In genomic region chrX:129516402-129516801, GRCh38 we compare ENCODE assay signal across 26 cellular contexts. TPM values are rescaled to one million over a fixed set of nuclear protein-coding genes. Genes with fewer than 3 reads are reported as not detected.
A peak's percentile ranks its signal among the peaks of the same experiment; 100 is the strongest.
DNase-seq lines count a peak whose midpoint lies in the region; ATAC-seq, FAIRE-seq and TF ChIP-seq lines count a peak whose summit lies in the region.
"Had no signal": no experiment of that assay in that cellular context is flagged by ENCODE, and none has a peak within 500 bp of the region (broad histone marks: within the 10 kb centered on the region; RNA-seq: fewer than 3 reads in every experiment).

No MANE protein-coding gene starts in this region.

- POLR2A ChIA-PET in HepG2 (lab: Yijun Ruan, JAX) = no interaction called here
- POLR2A ChIA-PET in K562 (lab: Yijun Ruan, JAX) = no interaction called here

- in situ Hi-C loops in HepG2 (cut with HindIII; ENCODE audit: extremely low pct_ligation_motif_present, low pct_unique_long_range_greater_than_20kb) = no loop called here
- in situ Hi-C loops in K562 (cut with MboI) = no loop called here

- H2AFZ ChIP-seq in HepG2 (ENCODE audit: low read length) (no peak overlapping the region), OCI-LY3 (ENCODE audit: low read depth, low read length) (0 out of 2 replicates have a peak overlapping the region, but pooled peaks have one; percentile 25), K562 (ENCODE audit: low read depth, low read length) (no peak overlapping the region)
- H2AFZ ChIP-seq: GM23248 had no signal

- CTCF ChIA-PET in HepG2 (lab: Yijun Ruan, JAX; ENCODE audit: low intra/inter-chr PET ratio, low total read pairs) (no interaction called here), K562 (lab: Yijun Ruan, JAX; ENCODE audit: low intra/inter-chr PET ratio) (no interaction called here)

- H3K9ac ChIP-seq in HepG2 (ENCODE audit: insufficient read depth, low read depth, low read length) = no peak overlapping the region
- H3K9ac ChIP-seq in OCI-LY3 (ENCODE audit: low read length) = no peak overlapping the region
- H3K9ac ChIP-seq in K562 (ENCODE audit: insufficient read depth in 1 of 2, low read depth in 2 of 2, low read length in 2 of 2) = no peak overlapping the region
- H3K9ac ChIP-seq: BLaER1 treated with 17β-estradiol and CSF1 and Interleukin-3, amounts not matched to agents 10 nM and 100 nM; GM23248 had no signal

- ATAC-seq in HepG2 = no peak
- no peak for ATAC-seq in right lobe of liver
- no peak for ATAC-seq in K562
- ATAC-seq in stimulated activated memory B cell treated with anti-CD40 and anti-IgM and Interleukin-4, amounts not matched to agents 10 μg/mL and 1 μg/mL and 100 μg/mL, for 72 hours = no peak
- ATAC-seq in HG02884 (IDR thresholded peaks at IDR 0.05; ENCODE audit: unreplicated experiment) = no peak
- ATAC-seq: HCT116 had no signal

- TF ChIP-seq EP300 in HepG2 (IDR thresholded peaks at IDR 0.05; ENCODE audit: low read depth in 2 of 2, low read length in 2 of 2) (no peak), HepG2 (CRISPR knock-in tag; IDR thresholded peaks at IDR 0.05; ENCODE audit: borderline replicate concordance) (no peak), K562 (IDR thresholded peaks at IDR 0.05; ENCODE audit: low read length) (no peak)

- H3K27me3 Mint-ChIP-seq in stimulated activated memory B cell treated with anti-CD40 and anti-IgM and Interleukin-4, amounts not matched to agents 10 μg/mL and 1 μg/mL and 100 μg/mL, for 72 hours = peaks cover 11% of the 10 kb centered on the region

- H3K27ac Mint-ChIP-seq in stimulated activated memory B cell treated with anti-CD40 and anti-IgM and Interleukin-4, amounts not matched to agents 10 μg/mL and 1 μg/mL and 100 μg/mL, for 72 hours = no peak overlapping the region
- H3K27ac Mint-ChIP-seq: CD14-positive monocyte; CD4-positive, alpha-beta T cell; CD8-positive, alpha-beta memory T cell; HFFc6 had no signal

- TF ChIP-seq RAD21 in HepG2 (CRISPR knock-in tag; IDR thresholded peaks at IDR 0.05) (no peak), K562 (CRISPR knock-in tag; conservative IDR thresholded peaks at IDR 0.05 in 1 of 2, IDR thresholded peaks at IDR 0.05 in 1 of 2) (no peak)

- H3K27me3 ChIP-seq in HepG2 (ENCODE audit: control insufficient read depth in 1 of 2, insufficient read depth in 2 of 2, low read length in 2 of 2) = no peaks in the 10 kb centered on the region
- H3K27me3 ChIP-seq in right lobe of liver = no peaks in the 10 kb centered on the region
- no peaks in the 10 kb centered on the region for H3K27me3 ChIP-seq in OCI-LY3 (ENCODE audit: low read depth, low read length)
- H3K27me3 ChIP-seq in K562 (ENCODE audit: control insufficient read depth in 2 of 2, insufficient read depth in 2 of 2, low read length in 2 of 2) = no peaks in the 10 kb centered on the region
- H3K27me3 ChIP-seq: BE2C had no signal

- H3K9me1 ChIP-seq in K562 (ENCODE audit: control insufficient read depth, insufficient read depth, low read length) = no peaks in the 10 kb centered on the region

- H4K20me1 ChIP-seq in HepG2 (ENCODE audit: insufficient read depth, low read length) (peaks cover 38% of the 10 kb centered on the region), OCI-LY3 (ENCODE audit: insufficient read depth, low read length) (no peaks in the 10 kb centered on the region), K562 (replicated peaks; ENCODE audit: control insufficient read depth, insufficient read depth, low read length) (no peaks in the 10 kb centered on the region)
- H4K20me1 ChIP-seq: BLaER1 treated with 17β-estradiol and CSF1 and Interleukin-3, amounts not matched to agents 10 nM and 100 nM had no signal

- H3K27ac ChIP-seq in HepG2 (ENCODE audit: extremely low read length, insufficient read depth, low read length) (no peak overlapping the region), right lobe of liver (no peak overlapping the region), OCI-LY3 (ENCODE audit: low read length) (no peak overlapping the region), K562 (ENCODE audit: extremely low read depth, low read depth, low read length) (no peak overlapping the region)
- H3K27ac ChIP-seq: 22Rv1; BLaER1 treated with 17β-estradiol and CSF1 and Interleukin-3, amounts not matched to agents 10 nM and 100 nM; GM23248 had no signal

- peaks cover 0 to 22% of the 10 kb centered on the region in 2 experiments; a peak in 1 of 5 replicates for H3K36me3 ChIP-seq in HepG2 (replicated peaks in 1 of 2; ENCODE audit: control insufficient read depth in 1 of 2, insufficient read depth in 2 of 2, low read length in 2 of 2)
- H3K36me3 ChIP-seq in right lobe of liver = no peaks in the 10 kb centered on the region
- no peaks in the 10 kb centered on the region for H3K36me3 ChIP-seq in OCI-LY3 (replicated peaks; ENCODE audit: low read depth, low read length)
- no peaks in the 10 kb centered on the region for H3K36me3 ChIP-seq in K562 (ENCODE audit: control insufficient read depth, insufficient read depth, low read length)
- H3K36me3 ChIP-seq: BE2C; BLaER1 treated with 17β-estradiol and CSF1 and Interleukin-3, amounts not matched to agents 10 nM and 100 nM had no signal

- H3K4me3 ChIP-seq in HepG2 (replicated peaks in 1 of 3; ENCODE audit: insufficient read depth in 1 of 3, low read depth in 2 of 3, low read length in 3 of 3) = no peak overlapping the region
- H3K4me3 ChIP-seq in right lobe of liver = no peak overlapping the region
- peak overlapping the region; percentile 41; the same call in 1 of the 2 replicates for H3K4me3 ChIP-seq in OCI-LY3 (ENCODE audit: low read length)
- H3K4me3 ChIP-seq in K562 = no peak overlapping the region
- H3K4me3 ChIP-seq: BLaER1 treated with 17β-estradiol and CSF1 and Interleukin-3, amounts not matched to agents 10 nM and 100 nM; GM23248 had no signal

- intact Hi-C loops in HepG2 (cut with micrococcal nuclease; ENCODE audit: unreplicated experiment) (no loop called here), right lobe of liver (cut with DNase I) (no loop called here), K562 (cut with micrococcal nuclease) (no loop called here)

- no peak for TF ChIP-seq POLR2A in HepG2 (IDR thresholded peaks at IDR 0.05; ENCODE audit: insufficient read depth in 1 of 2, low read depth in 2 of 2, low read length in 2 of 2)
- TF ChIP-seq POLR2A in right lobe of liver (IDR thresholded peaks at IDR 0.05) = no peak
- no peak for TF ChIP-seq POLR2A in K562 (conservative IDR thresholded peaks at IDR 0.05)

- DNase-seq in HepG2 (ENCODE audit: low spot score) (no peak), right lobe of liver (no peak), K562 (ENCODE audit: extremely low read depth in 1 of 4, low spot score in 3 of 4) (peak in 1 of 4 experiments; percentile 7), activated T-cell treated with anti-CD3 and anti-CD28 coated beads for 4 hours (no peak)
- no peak for DNase-seq in activated CD4-positive, alpha-beta T cell treated with anti-CD3 and anti-CD28 coated beads, Interleukin-2, amount 50 U/mL, for 48 hours
- DNase-seq: ACHN; AML-193; BE2C; CD4-positive, alpha-beta T cell; CD8-positive, alpha-beta memory T cell; DMS53; DMS79 treated with DMSO at 0.1 percent for 48 hours; GF-D8; GM23248; H7; HFFc6 had no signal

- H3K79me2 ChIP-seq in HepG2 (ENCODE audit: insufficient read depth, low read length) (peaks cover 63% of the 10 kb centered on the region), OCI-LY3 (ENCODE audit: low read length) (no peaks in the 10 kb centered on the region), K562 (ENCODE audit: control insufficient read depth, insufficient read depth, low read length) (no peaks in the 10 kb centered on the region)

- BruUV-seq in HepG2 (replicated peaks; lab: Mats Ljungman, UMichigan) = no TSS peak
- no TSS peak for BruUV-seq in K562 (replicated peaks; lab: Mats Ljungman, UMichigan)

- H3K4me1 ChIP-seq in HepG2 (ENCODE audit: insufficient read depth, low read length) = peaks cover 49% of the 10 kb centered on the region
- no peaks in the 10 kb centered on the region for H3K4me1 ChIP-seq in right lobe of liver
- H3K4me1 ChIP-seq in OCI-LY3 (ENCODE audit: low read length) = peaks cover 15% of the 10 kb centered on the region
- no peaks in the 10 kb centered on the region for H3K4me1 ChIP-seq in K562 (replicated peaks in 1 of 2; ENCODE audit: control insufficient read depth in 2 of 2, insufficient read depth in 2 of 2, low read length in 2 of 2)
- H3K4me1 ChIP-seq: BE2C; BLaER1 treated with 17β-estradiol and CSF1 and Interleukin-3, amounts not matched to agents 10 nM and 100 nM had no signal

- H3K4me2 ChIP-seq in HepG2 (ENCODE audit: low read depth, low read length) = no peak overlapping the region
- peak overlapping the region; percentile 56 for H3K4me2 ChIP-seq in OCI-LY3 (ENCODE audit: low read length)
- H3K4me2 ChIP-seq in K562 (ENCODE audit: insufficient read depth, low read length) = no peak overlapping the region
- H3K4me2 ChIP-seq: BLaER1 treated with 17β-estradiol and CSF1 and Interleukin-3, amounts not matched to agents 10 nM and 100 nM had no signal

- no peaks in the 10 kb centered on the region for H3K9me3 Mint-ChIP-seq in stimulated activated memory B cell treated with anti-CD40 and anti-IgM and Interleukin-4, amounts not matched to agents 10 μg/mL and 1 μg/mL and 100 μg/mL, for 72 hours
- H3K9me3 Mint-ChIP-seq: CD14-positive monocyte; CD4-positive, alpha-beta T cell; HFFc6 had no signal

- H3K4me3 Mint-ChIP-seq in stimulated activated memory B cell treated with anti-CD40 and anti-IgM and Interleukin-4, amounts not matched to agents 10 μg/mL and 1 μg/mL and 100 μg/mL, for 72 hours = no peak overlapping the region
- H3K4me3 Mint-ChIP-seq: CD14-positive monocyte; CD4-positive, alpha-beta T cell; CD8-positive, alpha-beta memory T cell; HFFc6 had no signal

- H3K4me1 Mint-ChIP-seq in stimulated activated memory B cell treated with anti-CD40 and anti-IgM and Interleukin-4, amounts not matched to agents 10 μg/mL and 1 μg/mL and 100 μg/mL, for 72 hours = no peaks in the 10 kb centered on the region
- H3K4me1 Mint-ChIP-seq: CD14-positive monocyte; CD8-positive, alpha-beta memory T cell had no signal

- WGBS in HepG2 (ENCODE audit: low lambda C conversion rate) = 96% methylated on average over 3 of the region's 3 CpGs
- 62% methylated on average over 3 of the region's 3 CpGs for WGBS in right lobe of liver (ENCODE audit: insufficient coverage, low coverage, low lambda C conversion rate, missing lambda C conversion rate)
- WGBS in K562 (ENCODE audit: insufficient coverage, low coverage, missing lambda C conversion rate) = 3% methylated on average over 3 of the region's 3 CpGs

- no peaks in the 10 kb centered on the region for H3K36me3 Mint-ChIP-seq in stimulated activated memory B cell treated with anti-CD40 and anti-IgM and Interleukin-4, amounts not matched to agents 10 μg/mL and 1 μg/mL and 100 μg/mL, for 72 hours
- H3K36me3 Mint-ChIP-seq: CD14-positive monocyte; CD8-positive, alpha-beta memory T cell had no signal

- H3K9me3 ChIP-seq in HepG2 (ENCODE audit: low read length) (no peaks in the 10 kb centered on the region), right lobe of liver (no peaks in the 10 kb centered on the region), OCI-LY3 (ENCODE audit: insufficient read depth, low read length) (no peaks in the 10 kb centered on the region), K562 (replicated peaks; ENCODE audit: control insufficient read depth, insufficient read depth, low read depth, low read length) (no peaks in the 10 kb centered on the region)
- H3K9me3 ChIP-seq: BE2C; BLaER1 treated with 17β-estradiol and CSF1 and Interleukin-3, amounts not matched to agents 10 nM and 100 nM had no signal

- TF ChIP-seq CTCF in HepG2 (CRISPR knock-in tag; IDR thresholded peaks at IDR 0.05) = no peak
- no peak for TF ChIP-seq CTCF in right lobe of liver (IDR thresholded peaks at IDR 0.05)
- no peak for TF ChIP-seq CTCF in OCI-LY3 (IDR thresholded peaks at IDR 0.05; ENCODE audit: low read depth, low read length)
- TF ChIP-seq CTCF in K562 (IDR thresholded peaks at IDR 0.05 in 2 of 3, conservative IDR thresholded peaks at IDR 0.05 in 1 of 3; ENCODE audit: insufficient read depth in 2 of 3, low read depth in 1 of 3, low read length in 3 of 3) = no peak

- FAIRE-seq in HepG2 (lab: Jason Lieb, UNC) (no peak), K562 (lab: Jason Lieb, UNC) (no peak)
- FAIRE-seq: GM12892, GM19239, H1 had no signal

RNA-seq across cellular contexts. Expression of gene SMARCA1, which starts 6.9 kb away (rescaled TPM):
- total RNA-seq in HepG2 (2016; rRNA removed; fragmentation: Illumina TruSeq; extraction: Trizol) = 145 and 248 TPM in 2 replicates
- 12.6 and 15.0 TPM in 2 replicates for total RNA-seq in HepG2 (2016; cell fraction: cytosol; rRNA removed; fragmentation: Illumina TruSeq; extraction: Trizol; ENCODE audit: low read depth)
- 144 and 233 TPM in 2 replicates for total RNA-seq in HepG2 (2016; cell fraction: insoluble cytoplasmic fraction; rRNA removed; fragmentation: Illumina TruSeq; extraction: Trizol)
- 21.4 and 25.9 TPM in 2 replicates for total RNA-seq in HepG2 (2016; cell fraction: membrane; rRNA removed; fragmentation: Illumina TruSeq; extraction: Trizol)
- 136 and 140 TPM in 2 replicates for total RNA-seq in HepG2 (2016; cell fraction: nucleus; rRNA removed; fragmentation: Illumina TruSeq; extraction: Trizol)
- 78.9 and 97.7 TPM in 2 replicates for polyA plus RNA-seq in HepG2 (2011; rRNA removed)
- 33.7 and 57.7 TPM in 2 replicates for polyA plus RNA-seq in HepG2 (2011; cell fraction: cytosol; rRNA removed)
- 30.7 and 44.2 TPM in 2 replicates for polyA plus RNA-seq in HepG2 (2011; cell fraction: nucleus; rRNA removed)
- polyA plus RNA-seq in HepG2 (2012) = 138 and 188 TPM in 2 replicates
- 3.1 and 3.5 TPM in 2 replicates for polyA plus RNA-seq in HepG2 (2016; cell fraction: cytosol; fragmentation: Illumina TruSeq; extraction: Trizol; ENCODE audit: low read depth)
- polyA plus RNA-seq in HepG2 (2016; cell fraction: insoluble cytoplasmic fraction; fragmentation: Illumina TruSeq; extraction: Trizol; ENCODE audit: low read depth) = 192 and 195 TPM in 2 replicates
- 6.0 and 8.5 TPM in 2 replicates for polyA plus RNA-seq in HepG2 (2016; cell fraction: membrane; fragmentation: Illumina TruSeq; extraction: Trizol; ENCODE audit: low read depth)
- polyA plus RNA-seq in HepG2 (2016; cell fraction: nucleus; fragmentation: Illumina TruSeq; extraction: Trizol; ENCODE audit: insufficient read depth, low read depth) = 99.2 and 99.4 TPM in 2 replicates
- 0.23 and 33.5 TPM in 2 replicates for polyA minus RNA-seq in HepG2 (2011; rRNA and poly(A)+ RNA removed; ENCODE audit: low replicate concordance)
- 84.1 and 98.3 TPM in 2 replicates for polyA minus RNA-seq in HepG2 (2011; cell fraction: cytosol; rRNA and poly(A)+ RNA removed)
- polyA minus RNA-seq in HepG2 (2011; cell fraction: nucleus; rRNA and poly(A)+ RNA removed) = 189 and 221 TPM in 2 replicates
- total RNA-seq in right lobe of liver = 10 to 100 TPM; 24.1 to 40.5 (median 31.1) TPM
- total RNA-seq in K562 (2011; cell fraction: chromatin; rRNA removed; ENCODE audit: low replicate concordance) = 0.42 and 1.4 TPM in 2 replicates
- 0.13 and 0.17 TPM in 2 replicates for total RNA-seq in K562 (2011; cell fraction: nucleolus; rRNA removed)
- total RNA-seq in K562 (2011; cell fraction: nucleoplasm; rRNA removed) = 0.37 and 0.38 TPM in 2 replicates
- 1.1 and 1.7 TPM in 2 replicates for total RNA-seq in K562 (2014; rRNA removed)
- total RNA-seq in K562 (2014; rRNA removed; fragmentation: Illumina TruSeq; extraction: Trizol) = 2.0 and 2.6 TPM in 2 replicates
- total RNA-seq in K562 (2015; rRNA removed; fragmentation: Illumina TruSeq; extraction: Trizol) = 3.0 and 3.1 TPM in 2 replicates
- total RNA-seq in K562 (2021) = 1.7 TPM in 2 replicates
- polyA plus RNA-seq in K562 (2011; rRNA removed) = 0.68 and 2.9 TPM in 2 replicates
- polyA plus RNA-seq in K562 (2011; cell fraction: cytosol; rRNA removed) = 0.27 and 0.34 TPM in 2 replicates
- 0.25 and 0.48 TPM in 2 replicates for polyA plus RNA-seq in K562 (2011; cell fraction: nucleus; rRNA removed)
- 2.1 and 2.3 TPM in 2 replicates for polyA plus RNA-seq in K562 (2012)
- 1.8 and 2.4 TPM in 2 replicates for polyA plus RNA-seq in K562 (2014; fragmentation: Illumina TruSeq; extraction: Trizol)
- under 1 TPM; 0.42 to 0.52 TPM for polyA plus RNA-seq in K562 (2014; fragmentation: Nextera tagmentation; extraction: Ambion mirVana)
- 1.8 and 2.0 TPM in 2 replicates for polyA plus RNA-seq in K562 (2014; rRNA removed)
- polyA minus RNA-seq in K562 (2011; rRNA and poly(A)+ RNA removed) = 1.2 and 2.8 TPM in 2 replicates
- polyA minus RNA-seq in K562 (2011; cell fraction: cytosol; rRNA and poly(A)+ RNA removed) = 0.73 and 1.0 TPM in 2 replicates
- polyA minus RNA-seq in K562 (2011; cell fraction: nucleus; rRNA and poly(A)+ RNA removed) = 0.67 and 0.78 TPM in 2 replicates

RNA-seq across cellular contexts. Expression of gene OCRL, which starts 23.7 kb away (rescaled TPM):
- 13.4 and 16.1 TPM in 2 replicates for total RNA-seq in HepG2 (2016; rRNA removed; fragmentation: Illumina TruSeq; extraction: Trizol)
- 2.7 and 3.4 TPM in 2 replicates for total RNA-seq in HepG2 (2016; cell fraction: cytosol; rRNA removed; fragmentation: Illumina TruSeq; extraction: Trizol; ENCODE audit: low read depth)
- 14.1 and 15.6 TPM in 2 replicates for total RNA-seq in HepG2 (2016; cell fraction: insoluble cytoplasmic fraction; rRNA removed; fragmentation: Illumina TruSeq; extraction: Trizol)
- 8.0 and 8.8 TPM in 2 replicates for total RNA-seq in HepG2 (2016; cell fraction: membrane; rRNA removed; fragmentation: Illumina TruSeq; extraction: Trizol)
- total RNA-seq in HepG2 (2016; cell fraction: nucleus; rRNA removed; fragmentation: Illumina TruSeq; extraction: Trizol) = 17.0 and 20.4 TPM in 2 replicates
- polyA plus RNA-seq in HepG2 (2011; rRNA removed) = 27.9 and 32.0 TPM in 2 replicates
- 12.7 and 19.9 TPM in 2 replicates for polyA plus RNA-seq in HepG2 (2011; cell fraction: cytosol; rRNA removed)
- 43.7 and 49.4 TPM in 2 replicates for polyA plus RNA-seq in HepG2 (2011; cell fraction: nucleus; rRNA removed)
- polyA plus RNA-seq in HepG2 (2012) = 20.1 and 24.9 TPM in 2 replicates
- polyA plus RNA-seq in HepG2 (2016; cell fraction: cytosol; fragmentation: Illumina TruSeq; extraction: Trizol; ENCODE audit: low read depth) = 0.87 and 0.98 TPM in 2 replicates
- 16.7 and 17.4 TPM in 2 replicates for polyA plus RNA-seq in HepG2 (2016; cell fraction: insoluble cytoplasmic fraction; fragmentation: Illumina TruSeq; extraction: Trizol; ENCODE audit: low read depth)
- 4.2 and 4.4 TPM in 2 replicates for polyA plus RNA-seq in HepG2 (2016; cell fraction: membrane; fragmentation: Illumina TruSeq; extraction: Trizol; ENCODE audit: low read depth)
- polyA plus RNA-seq in HepG2 (2016; cell fraction: nucleus; fragmentation: Illumina TruSeq; extraction: Trizol; ENCODE audit: insufficient read depth, low read depth) = 35.1 and 37.7 TPM in 2 replicates
- polyA minus RNA-seq in HepG2 (2011; rRNA and poly(A)+ RNA removed; ENCODE audit: low replicate concordance) = 16.0 and 29.2 TPM in 2 replicates
- polyA minus RNA-seq in HepG2 (2011; cell fraction: cytosol; rRNA and poly(A)+ RNA removed) = 16.1 and 20.6 TPM in 2 replicates
- polyA minus RNA-seq in HepG2 (2011; cell fraction: nucleus; rRNA and poly(A)+ RNA removed) = 33.7 and 36.7 TPM in 2 replicates
- 10 to 100 TPM in 2 of 6 experiments, 1 to 10 TPM in 4; 7.6 to 11.4 (median 8.8) TPM for total RNA-seq in right lobe of liver
- total RNA-seq in K562 (2011; cell fraction: chromatin; rRNA removed; ENCODE audit: low replicate concordance) = 22.0 and 56.3 TPM in 2 replicates
- 11.2 and 14.5 TPM in 2 replicates for total RNA-seq in K562 (2011; cell fraction: nucleolus; rRNA removed)
- total RNA-seq in K562 (2011; cell fraction: nucleoplasm; rRNA removed) = 26.0 and 42.4 TPM in 2 replicates
- total RNA-seq in K562 (2014; rRNA removed) = 5.9 and 6.1 TPM in 2 replicates
- total RNA-seq in K562 (2014; rRNA removed; fragmentation: Illumina TruSeq; extraction: Trizol) = 11.7 and 13.2 TPM in 2 replicates
- total RNA-seq in K562 (2015; rRNA removed; fragmentation: Illumina TruSeq; extraction: Trizol) = 10.6 and 11.9 TPM in 2 replicates
- 12.3 and 12.4 TPM in 2 replicates for total RNA-seq in K562 (2021)
- 20.0 and 23.4 TPM in 2 replicates for polyA plus RNA-seq in K562 (2011; rRNA removed)
- 7.4 and 12.6 TPM in 2 replicates for polyA plus RNA-seq in K562 (2011; cell fraction: cytosol; rRNA removed)
- 58.0 and 62.5 TPM in 2 replicates for polyA plus RNA-seq in K562 (2011; cell fraction: nucleus; rRNA removed)
- 8.2 and 10.6 TPM in 2 replicates for polyA plus RNA-seq in K562 (2012)
- 15.0 and 16.0 TPM in 2 replicates for polyA plus RNA-seq in K562 (2014; fragmentation: Illumina TruSeq; extraction: Trizol)
- polyA plus RNA-seq in K562 (2014; fragmentation: Nextera tagmentation; extraction: Ambion mirVana) = 1 to 10 TPM; 2.2 to 3.7 TPM
- polyA plus RNA-seq in K562 (2014; rRNA removed) = 14.3 and 14.4 TPM in 2 replicates
- polyA minus RNA-seq in K562 (2011; rRNA and poly(A)+ RNA removed) = 18.4 and 19.8 TPM in 2 replicates
- polyA minus RNA-seq in K562 (2011; cell fraction: cytosol; rRNA and poly(A)+ RNA removed) = 6.4 and 7.3 TPM in 2 replicates
- 11.6 and 19.3 TPM in 2 replicates for polyA minus RNA-seq in K562 (2011; cell fraction: nucleus; rRNA and poly(A)+ RNA removed)

Comparison
In these comparisons a context has a peak if more than half of its experiments do, and no peak if none do; other contexts are left out.
1. Of the 241 proteins assayed by ChIP-seq in both HepG2 and K562: peak only in HepG2: none; only in K562: ATF7 and ZFP36; in both: none; in neither: 238; mixed calls (peak in some experiments, not most) for 1.